In the genomic region with DNA sequence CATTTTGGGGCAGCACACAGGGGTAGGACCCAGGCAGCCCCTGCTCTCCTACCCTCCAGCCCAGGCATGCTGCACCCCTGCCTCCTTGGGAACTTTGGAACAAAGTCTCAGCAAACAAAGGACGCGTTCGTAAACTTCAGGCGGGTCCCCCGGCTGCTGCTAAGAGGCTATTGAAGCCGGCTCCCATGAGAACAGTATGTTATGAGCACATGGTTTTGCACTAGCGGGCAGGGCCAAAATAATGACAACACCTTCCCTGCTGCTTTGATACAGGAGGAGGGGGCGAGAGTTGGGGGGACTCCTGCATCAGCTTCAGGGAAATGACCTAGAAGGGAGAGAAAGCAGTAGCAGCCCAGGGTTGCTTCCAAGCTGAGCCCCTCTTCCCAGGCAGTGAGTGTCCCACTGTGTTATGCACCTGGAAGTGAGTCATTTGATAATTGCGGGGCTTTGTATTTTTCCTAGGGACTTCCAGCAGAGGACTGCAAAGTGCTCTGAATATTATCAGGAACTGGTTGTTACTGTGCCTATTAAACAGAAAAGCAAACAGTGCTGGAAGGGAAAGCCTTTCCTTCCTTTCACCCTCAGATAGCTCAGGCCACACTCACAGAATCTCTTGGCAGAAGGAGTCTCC, we compare ENCODE assay signal across 8 cellular contexts. TPM values are rescaled to one million over a fixed set of nuclear protein-coding genes. Genes with fewer than 3 reads are reported as not detected.
DNase-seq lines count a peak whose midpoint lies in the region; ATAC-seq and TF ChIP-seq lines count a peak whose summit lies in the region.

No MANE protein-coding gene starts in this region.

- H3K9me3 Mint-ChIP-seq in activated CD4-positive, alpha-beta T cell treated with anti-CD3 and anti-CD28 coated beads for 36 hours (ENCODE audit: low read depth): no peaks in the 10 kb centered on the region
- H3K9me3 Mint-ChIP-seq in activated T-helper 17 cell treated with anti-CD3 and anti-CD28 coated beads, Interleukin-2, amount 50 U/mL, for 72 hours: no peaks in the 10 kb centered on the region

- peaks cover 89% of the 10 kb centered on the region for H4K20me1 ChIP-seq in smooth muscle cell (ENCODE audit: low read depth)

- H3K36me3 Mint-ChIP-seq in activated CD4-positive, alpha-beta T cell treated with anti-CD3 and anti-CD28 coated beads for 36 hours (ENCODE audit: low read depth): peaks cover 26% of the 10 kb centered on the region
- H3K36me3 Mint-ChIP-seq in activated T-helper 17 cell treated with anti-CD3 and anti-CD28 coated beads, Interleukin-2, amount 50 U/mL, for 72 hours (ENCODE audit: low read depth): peaks cover 29% of the 10 kb centered on the region

- H3K79me2 ChIP-seq in smooth muscle cell (ENCODE audit: low read depth): peaks cover 62% of the 10 kb centered on the region

- H3K4me1 ChIP-seq in iPS-20b (ENCODE audit: insufficient read depth, low read length) (peaks cover 86% of the 10 kb centered on the region), smooth muscle cell (ENCODE audit: low read depth) (peaks cover 82% of the 10 kb centered on the region)

- H3K4me3 Mint-ChIP-seq in activated CD4-positive, alpha-beta T cell treated with anti-CD3 and anti-CD28 coated beads for 36 hours: no peak overlapping the region
- peak overlapping the region; percentile 88 for H3K4me3 Mint-ChIP-seq in activated T-helper 17 cell treated with anti-CD3 and anti-CD28 coated beads, Interleukin-2, amount 50 U/mL, for 72 hours

- H3K4me3 ChIP-seq in iPS-20b (ENCODE audit: low read length): peak overlapping the region; percentile 35; the same call in 1 of the 2 replicates
- peak overlapping the region; percentile 3 for H3K4me3 ChIP-seq in smooth muscle cell

- H3F3A ChIP-seq in smooth muscle cell (ENCODE audit: low read depth): peaks cover 35% of the 10 kb centered on the region

- H3K9me3 ChIP-seq in iPS-20b (ENCODE audit: insufficient read depth, low read depth, low read length) (no peaks in the 10 kb centered on the region), smooth muscle cell (replicated peaks; ENCODE audit: low read depth) (no peaks in the 10 kb centered on the region)

- H3K36me3 ChIP-seq in iPS-20b (ENCODE audit: insufficient read depth, low read depth, low read length) (peaks cover 4% of the 10 kb centered on the region; the same call in 1 of the 2 replicates), smooth muscle cell (ENCODE audit: low read depth) (no peaks in the 10 kb centered on the region)

- H3K9ac ChIP-seq in iPS-20b (ENCODE audit: low read depth, low read length) (peak overlapping the region; percentile 79; the same call in 1 of the 2 replicates), smooth muscle cell (ENCODE audit: low read depth) (peak overlapping the region; percentile 97)

- POLR2A ChIA-PET in activated CD4-positive, alpha-beta T cell treated with anti-CD3 and anti-CD28 coated beads for 36 hours (lab: Charles Lee): no interaction called here

- TF ChIP-seq CTCF in smooth muscle cell (IDR thresholded peaks at IDR 0.05; ENCODE audit: borderline replicate concordance, insufficient read depth, poor library complexity, severe bottlenecking): no peak

- peaks cover 96% of the 10 kb centered on the region for H3K4me1 Mint-ChIP-seq in activated CD4-positive, alpha-beta T cell treated with anti-CD3 and anti-CD28 coated beads for 36 hours
- peaks cover 60% of the 10 kb centered on the region for H3K4me1 Mint-ChIP-seq in activated T-helper 17 cell treated with anti-CD3 and anti-CD28 coated beads, Interleukin-2, amount 50 U/mL, for 72 hours

- CTCF ChIA-PET in activated CD4-positive, alpha-beta T cell treated with anti-CD3 and anti-CD28 coated beads for 36 hours (lab: Charles Lee): interaction anchor here (1.5 to 3.1 kb wide), 3 partner anchors 19 to 210 kb away, joined by 3 to 27 read pairs (median 23); a partner anchor contains a TSS

- intact Hi-C loops in activated CD4-positive, alpha-beta T cell treated with anti-CD3 and anti-CD28 coated beads for 36 hours (cut with DNase I, micrococcal nuclease): no loop called here

- DNase-seq in activated CD4-positive, alpha-beta T cell treated with anti-CD3 and anti-CD28 coated beads for 36 hours: no peak
- no peak for DNase-seq in activated CD4-positive, alpha-beta T cell treated with anti-CD3 and anti-CD28 coated beads for 1 hour
- DNase-seq in smooth muscle cell (lab: John Stamatoyannopoulos, UW; ENCODE audit: unreplicated experiment) (no peak), HUDEP-2 (lab: John Stamatoyannopoulos, UW; ENCODE audit: unreplicated experiment in 76 of 76) (no peak)
- no peak for DNase-seq in effector CD4-positive, alpha-beta T cell

- no peaks in the 10 kb centered on the region for H3K27me3 Mint-ChIP-seq in activated CD4-positive, alpha-beta T cell treated with anti-CD3 and anti-CD28 coated beads for 36 hours
- no peaks in the 10 kb centered on the region for H3K27me3 Mint-ChIP-seq in activated T-helper 17 cell treated with anti-CD3 and anti-CD28 coated beads, Interleukin-2, amount 50 U/mL, for 72 hours

- no peak for ATAC-seq in activated CD4-positive, alpha-beta T cell treated with anti-CD3 and anti-CD28 coated beads for 36 hours
- ATAC-seq in activated T-helper 17 cell treated with anti-CD3 and anti-CD28 coated beads, Interleukin-2, amount 50 U/mL, for 72 hours (replicated peaks): no peak
- no peak for ATAC-seq in HG03457 (IDR thresholded peaks at IDR 0.05; ENCODE audit: unreplicated experiment)

- peak overlapping the region; percentile 35 for H3K27ac ChIP-seq in iPS-20b (ENCODE audit: low read length)
- peak overlapping the region; percentile 99 for H3K27ac ChIP-seq in smooth muscle cell (ENCODE audit: low read depth)

- peak overlapping the region; percentile 42 for H3K27ac Mint-ChIP-seq in activated CD4-positive, alpha-beta T cell treated with anti-CD3 and anti-CD28 coated beads for 36 hours
- H3K27ac Mint-ChIP-seq in activated T-helper 17 cell treated with anti-CD3 and anti-CD28 coated beads, Interleukin-2, amount 50 U/mL, for 72 hours: peak overlapping the region; percentile 75

- whole genome bisulfite sequencing in smooth muscle cell (ENCODE audit: low lambda C conversion rate): 37% methylated on average over 9 of the region's 9 CpGs

- H3K27me3 ChIP-seq in iPS-20b (ENCODE audit: insufficient read depth, low read length): no peaks in the 10 kb centered on the region
- no peaks in the 10 kb centered on the region for H3K27me3 ChIP-seq in smooth muscle cell (ENCODE audit: low read depth)

- no peak overlapping the region for H2AFZ ChIP-seq in smooth muscle cell (ENCODE audit: low read depth)

- peak overlapping the region; percentile 83 for H3K4me2 ChIP-seq in smooth muscle cell

RNA-seq across cellular contexts. Expression of a gene that starts 6.9 kb away (rescaled TPM):
- 10 to 100 TPM; 20.3 to 21.6 TPM for total RNA-seq in activated CD4-positive, alpha-beta T cell treated with anti-CD3 and anti-CD28 coated beads for 36 hours
- total RNA-seq in activated T-helper 17 cell treated with anti-CD3 and anti-CD28 coated beads, Interleukin-2, amount 50 U/mL, for 72 hours: 10 to 100 TPM; 10.1 to 19.1 TPM
- total RNA-seq in smooth muscle cell: 26.5 and 33.6 TPM in 2 replicates
- polyA plus RNA-seq in smooth muscle cell: 44.5 and 59.3 TPM in 2 replicates

RNA-seq across cellular contexts. Expression of a gene that starts 22.3 kb away (rescaled TPM):
- total RNA-seq in activated CD4-positive, alpha-beta T cell treated with anti-CD3 and anti-CD28 coated beads for 36 hours: under 1 TPM; 0.60 to 0.64 TPM
- 1 to 10 TPM; 1.3 to 2.2 TPM for total RNA-seq in activated T-helper 17 cell treated with anti-CD3 and anti-CD28 coated beads, Interleukin-2, amount 50 U/mL, for 72 hours
- 0.04 and 0.54 TPM in 2 replicates for total RNA-seq in smooth muscle cell
- 0.39 and 0.73 TPM in 2 replicates for polyA plus RNA-seq in smooth muscle cell
